18 cellular contexts compared by ENCODE assay signal in the genomic region with DNA sequence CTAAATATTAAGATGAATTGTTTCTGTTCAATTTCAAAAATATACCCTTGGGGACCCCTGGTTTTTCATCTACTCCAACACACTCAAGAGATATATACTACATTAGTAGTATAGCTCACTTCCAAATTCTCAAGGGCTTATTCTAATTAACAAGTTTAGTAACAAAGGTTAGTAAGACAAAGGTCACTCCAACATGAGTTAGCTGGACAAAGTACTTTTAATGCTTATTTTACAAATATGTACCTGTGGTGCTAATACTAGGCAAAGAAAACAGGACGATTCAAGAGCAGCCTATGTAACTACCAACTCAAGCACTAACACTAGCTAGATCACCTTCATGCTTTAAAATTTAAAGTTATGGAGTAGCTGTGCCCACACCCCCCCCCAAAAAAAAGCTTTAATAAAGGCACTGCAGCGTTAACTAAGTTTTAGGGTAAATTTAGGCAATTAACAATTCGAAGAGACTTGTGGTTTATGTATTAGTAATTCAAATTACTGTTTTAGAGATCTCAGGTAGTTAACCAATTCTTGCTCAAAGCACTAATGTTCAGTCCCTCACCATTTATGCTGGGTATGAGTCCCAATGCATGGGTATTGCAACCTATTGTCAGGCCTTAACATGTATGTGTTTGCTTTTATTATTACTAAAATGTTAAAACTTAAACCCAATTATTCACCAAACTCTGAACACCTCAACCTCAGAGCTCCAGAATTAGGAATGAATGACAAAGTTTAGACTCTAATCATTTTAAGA. TPM values are rescaled to one million over a fixed set of nuclear protein-coding genes. Genes with fewer than 3 reads are reported as not detected.
DNase-seq lines count a peak whose midpoint lies in the region; ATAC-seq and TF ChIP-seq lines count a peak whose summit lies in the region.
"Had no signal": no experiment of that assay in that cellular context is flagged by ENCODE, and none has a peak within 500 bp of the region (broad histone marks: within the 10 kb centered on the region; RNA-seq: fewer than 3 reads in every experiment).

No MANE protein-coding gene starts in this region.

- H3K4me3 ChIP-seq in GM23248, result no peak overlapping the region
- H3K4me3 ChIP-seq: lung, neural progenitor cell had no signal

- H3K4me1 Mint-ChIP-seq in activated T-cell treated with anti-CD3 and anti-CD28 coated beads, Interleukin-2, amount 50 U/mL, for 24 hours (ENCODE audit: low read depth), result peaks cover 79% of the 10 kb centered on the region
- peaks cover 67% of the 10 kb centered on the region for H3K4me1 Mint-ChIP-seq in activated T-cell treated with anti-CD3 and anti-CD28 coated beads, Interleukin-2, amount 50 U/mL, for 4 hours (ENCODE audit: low read depth)
- peaks cover 57% of the 10 kb centered on the region for H3K4me1 Mint-ChIP-seq in central memory CD8-positive, alpha-beta T cell
- no peaks in the 10 kb centered on the region for H3K4me1 Mint-ChIP-seq in nephron

- peak overlapping the region; percentile 86 for H3K27ac Mint-ChIP-seq in activated T-cell treated with anti-CD3 and anti-CD28 coated beads, Interleukin-2, amount 50 U/mL, for 24 hours
- peak overlapping the region; percentile 73 for H3K27ac Mint-ChIP-seq in central memory CD8-positive, alpha-beta T cell (ENCODE audit: low read depth)
- peak overlapping the region in 2 of 3 experiments; percentile 32 to 69 for H3K27ac Mint-ChIP-seq in nephron
- H3K27ac Mint-ChIP-seq: neural progenitor cell had no signal

- no peaks in the 10 kb centered on the region for H3K9me2 ChIP-seq in GM23248 (ENCODE audit: insufficient read depth)

- H3K36me3 Mint-ChIP-seq in activated T-cell treated with anti-CD3 and anti-CD28 coated beads, Interleukin-2, amount 50 U/mL, for 24 hours (ENCODE audit: low read depth), result peaks cover 100% of the 10 kb centered on the region
- peaks cover 72% of the 10 kb centered on the region for H3K36me3 Mint-ChIP-seq in activated T-cell treated with anti-CD3 and anti-CD28 coated beads, Interleukin-2, amount 50 U/mL, for 4 hours (ENCODE audit: insufficient read depth)
- H3K36me3 Mint-ChIP-seq in central memory CD8-positive, alpha-beta T cell (ENCODE audit: insufficient read depth), result peaks cover 71% of the 10 kb centered on the region
- peaks cover 93% of the 10 kb centered on the region for H3K36me3 Mint-ChIP-seq in nephron (ENCODE audit: low read depth)

- ATAC-seq in activated T-cell treated with anti-CD3 and anti-CD28 coated beads, Interleukin-2, amount 50 U/mL, for 4 hours, result no peak
- ATAC-seq in central memory CD8-positive, alpha-beta T cell (replicated peaks; ENCODE audit: extremely low read depth, poor library complexity, severe bottlenecking), result no peak
- no peak for ATAC-seq in GM21576 (IDR thresholded peaks at IDR 0.05; ENCODE audit: unreplicated experiment)
- ATAC-seq: activated T-helper 17 cell treated with anti-CD3 and anti-CD28 coated beads, Interleukin-2, amount 50 U/mL, for 72 hours had no signal

- no peaks in the 10 kb centered on the region for H4K20me1 ChIP-seq in GM23248 (ENCODE audit: insufficient read depth)

- no peaks in the 10 kb centered on the region for H3K27me3 Mint-ChIP-seq in activated T-cell treated with anti-CD3 and anti-CD28 coated beads, Interleukin-2, amount 50 U/mL, for 24 hours
- H3K27me3 Mint-ChIP-seq in activated T-cell treated with anti-CD3 and anti-CD28 coated beads, Interleukin-2, amount 50 U/mL, for 4 hours (ENCODE audit: low read depth), result no peaks in the 10 kb centered on the region
- no peaks in the 10 kb centered on the region for H3K27me3 Mint-ChIP-seq in central memory CD8-positive, alpha-beta T cell
- H3K27me3 Mint-ChIP-seq in nephron (ENCODE audit: low read depth), result no peaks in the 10 kb centered on the region
- H3K27me3 Mint-ChIP-seq: activated T-helper 17 cell treated with anti-CD3 and anti-CD28 coated beads, Interleukin-2, amount 50 U/mL, for 72 hours had no signal

- no peak overlapping the region for H3K4me2 ChIP-seq in GM23248 (ENCODE audit: unreplicated experiment)
- H3K4me2 ChIP-seq: neural progenitor cell had no signal

- H2AFZ ChIP-seq in GM23248, result no peak overlapping the region
- H2AFZ ChIP-seq: neural progenitor cell had no signal

- no peaks in the 10 kb centered on the region for H3K9me3 Mint-ChIP-seq in activated T-cell treated with anti-CD3 and anti-CD28 coated beads, Interleukin-2, amount 50 U/mL, for 24 hours
- H3K9me3 Mint-ChIP-seq in activated T-cell treated with anti-CD3 and anti-CD28 coated beads, Interleukin-2, amount 50 U/mL, for 4 hours, result no peaks in the 10 kb centered on the region
- no peaks in the 10 kb centered on the region for H3K9me3 Mint-ChIP-seq in central memory CD8-positive, alpha-beta T cell
- H3K9me3 Mint-ChIP-seq in nephron, result no peaks in the 10 kb centered on the region
- H3K9me3 Mint-ChIP-seq: activated T-helper 17 cell treated with anti-CD3 and anti-CD28 coated beads, Interleukin-2, amount 50 U/mL, for 72 hours; neural progenitor cell had no signal

- in situ Hi-C loops in GM23248 (cut with MboI), result loop anchor here (25.0 kb wide), 1 partner anchor 187 kb away; no protein-coding TSS in a partner anchor

- H3K4me1 ChIP-seq in GM23248 (ENCODE audit: insufficient read depth), result no peaks in the 10 kb centered on the region
- H3K4me1 ChIP-seq: neural progenitor cell had no signal

- H3K9me3 ChIP-seq in GM23248 (ENCODE audit: low read depth), result no peaks in the 10 kb centered on the region

- DNase-seq in activated T-cell treated with anti-CD3 and anti-CD28 coated beads, Interleukin-2, amount 50 U/mL, for 24 hours, result no peak
- no peak for DNase-seq in activated T-cell treated with anti-CD3 and anti-CD28 coated beads, Interleukin-2, amount 50 U/mL, for 4 hours
- DNase-seq in GM23248, result no peak
- no peak for DNase-seq in central memory CD8-positive, alpha-beta T cell (ENCODE audit: low spot score in 2 of 2)
- DNase-seq in effector CD8-positive, alpha-beta T cell (lab: John Stamatoyannopoulos, UW), result no peak
- no peak for DNase-seq in ureter (ENCODE audit: low spot score)
- DNase-seq: activated CD4-positive, alpha-beta T cell treated with anti-CD3 and anti-CD28 coated beads, Interleukin-2, amount 50 U/mL, for 4 hours; aorta; MM.1S; NCI-H1930; NCI-H524 treated with DMSO at 0.1 percent for 48 hours; SIG-M5; substantia nigra had no signal

- 0 out of 2 replicates have a peak overlapping the region, but pooled peaks have one; percentile 6 for H3K27ac ChIP-seq in GM23248
- H3K27ac ChIP-seq: neural progenitor cell had no signal

- H3K79me2 ChIP-seq in GM23248 (ENCODE audit: insufficient read depth), result peaks cover 100% of the 10 kb centered on the region

- H3K27me3 ChIP-seq in GM23248 (replicated peaks; ENCODE audit: insufficient read depth), result no peaks in the 10 kb centered on the region
- H3K27me3 ChIP-seq: neural progenitor cell had no signal

- no peak overlapping the region for H3K9ac ChIP-seq in GM23248
- H3K9ac ChIP-seq: neural progenitor cell had no signal

- no peak for TF ChIP-seq CTCF in nephron (IDR thresholded peaks at IDR 0.05; ENCODE audit: unreplicated experiment in 3 of 3)

- WGBS in GM23248 (ENCODE audit: low coverage in 1 of 2, low lambda C conversion rate in 2 of 2, missing lambda C conversion rate in 2 of 2), 2 experiments, result 77 to 84% methylated on average over 3 of the region's 3 CpGs

- H3K36me3 ChIP-seq in GM23248 (ENCODE audit: low read depth), result peaks cover 86% of the 10 kb centered on the region

- peaks cover 98% of the 10 kb centered on the region for H3F3A ChIP-seq in GM23248 (ENCODE audit: insufficient read depth)

- no peak overlapping the region for H3K4me3 Mint-ChIP-seq in activated T-cell treated with anti-CD3 and anti-CD28 coated beads, Interleukin-2, amount 50 U/mL, for 24 hours
- H3K4me3 Mint-ChIP-seq in activated T-cell treated with anti-CD3 and anti-CD28 coated beads, Interleukin-2, amount 50 U/mL, for 4 hours, result no peak overlapping the region
- no peak overlapping the region for H3K4me3 Mint-ChIP-seq in central memory CD8-positive, alpha-beta T cell
- no peak overlapping the region for H3K4me3 Mint-ChIP-seq in nephron
- H3K4me3 Mint-ChIP-seq: activated T-helper 17 cell treated with anti-CD3 and anti-CD28 coated beads, Interleukin-2, amount 50 U/mL, for 72 hours; neural progenitor cell had no signal

RNA-seq across cellular contexts. Expression of a gene that starts 14.1 kb away (rescaled TPM):
- total RNA-seq in activated T-cell treated with anti-CD3 and anti-CD28 coated beads, Interleukin-2, amount 50 U/mL, for 4 hours, result 100 to 1,000 TPM; 606 to 649 (median 640) TPM
- 226 and 227 TPM in 2 replicates for total RNA-seq in GM23248 (2014; rRNA removed; shearing (Covaris generic))
- 166 and 173 TPM in 2 replicates for polyA plus RNA-seq in GM23248 (2016; fragmentation: Nextera tagmentation; extraction: Ambion mirVana)
- total RNA-seq in ureter, result 356 TPM

RNA-seq across cellular contexts. Expression of a gene that starts 14.8 kb away (rescaled TPM):
- 10 to 100 TPM; 50.7 to 54.1 (median 53.7) TPM for total RNA-seq in activated T-cell treated with anti-CD3 and anti-CD28 coated beads, Interleukin-2, amount 50 U/mL, for 4 hours
- 21.5 and 21.9 TPM in 2 replicates for total RNA-seq in GM23248 (2014; rRNA removed; shearing (Covaris generic))
- 86.5 and 88.0 TPM in 2 replicates for polyA plus RNA-seq in GM23248 (2016; fragmentation: Nextera tagmentation; extraction: Ambion mirVana)
- total RNA-seq in ureter, result 43.7 TPM
